5 cellular contexts compared by ENCODE assay signal in genomic region chr6:30687659-30688431, GRCh38. TPM values are rescaled to one million over a fixed set of nuclear protein-coding genes. Genes with fewer than 3 reads are reported as not detected.
DNase-seq lines count a peak whose midpoint lies in the region; ATAC-seq, FAIRE-seq and TF ChIP-seq lines count a peak whose summit lies in the region.

No MANE protein-coding gene starts in this region.

- peak overlapping the region; percentile 9 for H2BK15ac ChIP-seq in neuronal stem cell (ENCODE audit: low read length)

- peaks cover 44% of the 10 kb centered on the region for H3K79me2 ChIP-seq in Karpas-422 (ENCODE audit: low read length)

- H3K18ac ChIP-seq in neuronal stem cell (ENCODE audit: low read length) = peak overlapping the region; percentile 96

- H2BK120ac ChIP-seq in neuronal stem cell (ENCODE audit: low read depth, low read length) = peak overlapping the region; percentile 7

- no peak for FAIRE-seq in bronchial epithelial cell (lab: Jason Lieb, UNC)

- peak; percentile 77 for DNase-seq in Karpas-422
- DNase-seq in bronchial epithelial cell (ENCODE audit: low read depth) = no peak
- DNase-seq in neuronal stem cell (ENCODE audit: low spot score) = no peak
- no peak for DNase-seq in stimulated activated CD4-positive, alpha-beta T cell treated with anti-CD3 and anti-CD28 coated beads, Interleukin-2, amount 100 ng/mL, for 24 hours

- H4K8ac ChIP-seq in neuronal stem cell (ENCODE audit: low read depth, low read length) = peak overlapping the region; percentile 9

- H3K4me3 ChIP-seq in Karpas-422 (ENCODE audit: low read length) (peak overlapping the region; percentile 80), bronchial epithelial cell (ENCODE audit: low read depth, low read length) (peak overlapping the region; percentile 76), neuronal stem cell (ENCODE audit: low read length in 2 of 2) (peak overlapping the region; percentile 83 to 91)

- no CpG with 5 or more reads among the region's 22 CpGs for WGBS in neuronal stem cell (ENCODE audit: extremely low coverage in 2 of 2, insufficient read length in 2 of 2, insufficient replicate concordance in 1 of 2), 2 donors

- H2BK12ac ChIP-seq in neuronal stem cell (ENCODE audit: low read length) = peak overlapping the region; percentile 44

- peaks cover 9% of the 10 kb centered on the region for H3K79me1 ChIP-seq in neuronal stem cell (ENCODE audit: low read depth, low read length)

- H3K23ac ChIP-seq in neuronal stem cell (ENCODE audit: low read depth, low read length, poor library complexity) = peak overlapping the region; percentile 95

- no peaks in the 10 kb centered on the region for H3K9me2 ChIP-seq in Karpas-422 (replicated peaks; ENCODE audit: insufficient read depth, low read length)

- no peaks in the 10 kb centered on the region for H3K27me3 ChIP-seq in Karpas-422 (ENCODE audit: low read length)
- H3K27me3 ChIP-seq in bronchial epithelial cell (ENCODE audit: control insufficient read depth, insufficient read depth, low read length) = no peaks in the 10 kb centered on the region
- no peaks in the 10 kb centered on the region for H3K27me3 ChIP-seq in neuronal stem cell (ENCODE audit: control insufficient read depth in 3 of 3, insufficient read depth in 3 of 3, low read depth in 1 of 3, low read length in 3 of 3)

- H3K9me3 ChIP-seq in Karpas-422 (ENCODE audit: low read length) = no peaks in the 10 kb centered on the region
- no peaks in the 10 kb centered on the region for H3K9me3 ChIP-seq in neuronal stem cell (replicated peaks in 1 of 2; ENCODE audit: control insufficient read depth in 2 of 2, insufficient read depth in 1 of 2, low read depth in 1 of 2, low read length in 2 of 2)

- H3K36me3 ChIP-seq in Karpas-422 (ENCODE audit: insufficient read depth, low read length) (no peaks in the 10 kb centered on the region; the same call in 1 of the 2 replicates), bronchial epithelial cell (ENCODE audit: control insufficient read depth, insufficient read depth, low read length) (peaks cover 6% of the 10 kb centered on the region), neuronal stem cell (replicated peaks in 1 of 2; ENCODE audit: control insufficient read depth in 2 of 2, insufficient read depth in 2 of 2, low read length in 2 of 2) (peaks cover 2 to 32% of the 10 kb centered on the region in 2 donors)

- H3K27ac ChIP-seq in Karpas-422 (ENCODE audit: low read length) = peak overlapping the region; percentile 98
- peak overlapping the region; percentile 93 for H3K27ac ChIP-seq in neuronal stem cell (replicated peaks; ENCODE audit: low read length)

- H2AK5ac ChIP-seq in neuronal stem cell (ENCODE audit: low read depth, low read length) = peak overlapping the region; percentile 27

- ATAC-seq in GM19023 (IDR thresholded peaks at IDR 0.05; ENCODE audit: unreplicated experiment) = no peak

- peak overlapping the region; percentile 96 for H3K9ac ChIP-seq in Karpas-422 (ENCODE audit: low read length)
- H3K9ac ChIP-seq in neuronal stem cell (ENCODE audit: low read depth, low read length, poor library complexity) = peak overlapping the region; percentile 94

- H3K14ac ChIP-seq in neuronal stem cell (ENCODE audit: low read length) = peak overlapping the region; percentile 72

- H4K91ac ChIP-seq in neuronal stem cell (ENCODE audit: low read depth, low read length, poor library complexity) = no peak overlapping the region

- H4K20me1 ChIP-seq in Karpas-422 (ENCODE audit: insufficient read depth, low read depth, low read length) = peaks cover 8% of the 10 kb centered on the region; the same call in 1 of the 2 replicates

- H2AFZ ChIP-seq in Karpas-422 (ENCODE audit: low read length) (no peak overlapping the region), neuronal stem cell (ENCODE audit: low read length) (peak overlapping the region; percentile 87)

- H3K4me1 ChIP-seq in Karpas-422 (ENCODE audit: low read length) = peaks cover 56% of the 10 kb centered on the region
- H3K4me1 ChIP-seq in neuronal stem cell (ENCODE audit: control insufficient read depth in 2 of 2, insufficient read depth in 1 of 2, low read depth in 1 of 2, low read length in 2 of 2) = peaks cover 48 to 57% of the 10 kb centered on the region in 2 donors

- H2BK5ac ChIP-seq in neuronal stem cell (ENCODE audit: low read length) = peak overlapping the region; percentile 49

- no peak for TF ChIP-seq CTCF in bronchial epithelial cell (IDR thresholded peaks at IDR 0.05; ENCODE audit: insufficient read depth, low read length, severe bottlenecking)

- no peak overlapping the region for H3K4ac ChIP-seq in neuronal stem cell (ENCODE audit: low read length)

- H3K4me2 ChIP-seq in Karpas-422 (ENCODE audit: low read depth, low read length, poor library complexity, severe bottlenecking) = peak overlapping the region; percentile 97
- H3K4me2 ChIP-seq in neuronal stem cell (ENCODE audit: insufficient read depth, low read length, poor library complexity, severe bottlenecking) = peak overlapping the region; percentile 64

RNA-seq across cellular contexts. Expression of gene PPP1R18, which starts 1.4 kb away (rescaled TPM):
- total RNA-seq in Karpas-422 (2014; rRNA removed; shearing (Covaris generic); ENCODE audit: low replicate concordance) = 69.8 and 75.3 TPM in 2 replicates
- total RNA-seq in bronchial epithelial cell = 26.0 and 32.6 TPM in 2 replicates
- polyA plus RNA-seq in neuronal stem cell (2013, experiment 1 of 2) = 54.3 TPM
- 55.0 TPM for polyA plus RNA-seq in neuronal stem cell (2013, experiment 2 of 2)

RNA-seq across cellular contexts. Expression of gene NRM, which starts 2.9 kb away (rescaled TPM):
- total RNA-seq in Karpas-422 (2014; rRNA removed; shearing (Covaris generic); ENCODE audit: low replicate concordance) = 16.9 and 38.1 TPM in 2 replicates
- total RNA-seq in bronchial epithelial cell = 0.26 and 0.51 TPM in 2 replicates
- polyA plus RNA-seq in neuronal stem cell (2013, experiment 1 of 2) = 98.1 TPM
- polyA plus RNA-seq in neuronal stem cell (2013, experiment 2 of 2) = 96.2 TPM

RNA-seq across cellular contexts. Expression of gene DHX16, which starts 15.0 kb away (rescaled TPM):
- total RNA-seq in Karpas-422 (2014; rRNA removed; shearing (Covaris generic); ENCODE audit: low replicate concordance) = 26.5 and 36.1 TPM in 2 replicates
- total RNA-seq in bronchial epithelial cell = 38.4 and 44.3 TPM in 2 replicates
- 16.0 TPM for polyA plus RNA-seq in neuronal stem cell (2013, experiment 1 of 2)
- polyA plus RNA-seq in neuronal stem cell (2013, experiment 2 of 2) = 14.8 TPM

RNA-seq across cellular contexts. Expression of gene MDC1, which starts 29.2 kb away (rescaled TPM):
- total RNA-seq in Karpas-422 (2014; rRNA removed; shearing (Covaris generic); ENCODE audit: low replicate concordance) = 9.4 and 11.0 TPM in 2 replicates
- 2.4 and 2.7 TPM in 2 replicates for total RNA-seq in bronchial epithelial cell
- polyA plus RNA-seq in neuronal stem cell (2013, experiment 1 of 2) = 50.3 TPM
- polyA plus RNA-seq in neuronal stem cell (2013, experiment 2 of 2) = 51.5 TPM

RNA-seq across cellular contexts. Expression of gene TUBB, which starts 32.3 kb away (rescaled TPM):
- 403 and 427 TPM in 2 replicates for total RNA-seq in Karpas-422 (2014; rRNA removed; shearing (Covaris generic); ENCODE audit: low replicate concordance)
- 131 and 136 TPM in 2 replicates for total RNA-seq in bronchial epithelial cell
- polyA plus RNA-seq in neuronal stem cell (2013, experiment 1 of 2) = 2,147 TPM
- 2,146 TPM for polyA plus RNA-seq in neuronal stem cell (2013, experiment 2 of 2)

Comparison
In these comparisons a context has a peak if more than half of its experiments do, and no peak if none do; other contexts are left out.
1. RNA of gene NRM, which starts 2.9 kb away (total RNA-seq): 16.9 to 38.1 TPM in Karpas-422; 0.26 to 0.51 TPM in bronchial epithelial cell; every median in the first group is over 10 times any median in the second.
2. Peak in every context shown above with its lines, with median percentiles within 50 percentile points of each other: H3K4me3 ChIP-seq.